ENCODE assay signal across 1 cellular context in the genomic region with DNA sequence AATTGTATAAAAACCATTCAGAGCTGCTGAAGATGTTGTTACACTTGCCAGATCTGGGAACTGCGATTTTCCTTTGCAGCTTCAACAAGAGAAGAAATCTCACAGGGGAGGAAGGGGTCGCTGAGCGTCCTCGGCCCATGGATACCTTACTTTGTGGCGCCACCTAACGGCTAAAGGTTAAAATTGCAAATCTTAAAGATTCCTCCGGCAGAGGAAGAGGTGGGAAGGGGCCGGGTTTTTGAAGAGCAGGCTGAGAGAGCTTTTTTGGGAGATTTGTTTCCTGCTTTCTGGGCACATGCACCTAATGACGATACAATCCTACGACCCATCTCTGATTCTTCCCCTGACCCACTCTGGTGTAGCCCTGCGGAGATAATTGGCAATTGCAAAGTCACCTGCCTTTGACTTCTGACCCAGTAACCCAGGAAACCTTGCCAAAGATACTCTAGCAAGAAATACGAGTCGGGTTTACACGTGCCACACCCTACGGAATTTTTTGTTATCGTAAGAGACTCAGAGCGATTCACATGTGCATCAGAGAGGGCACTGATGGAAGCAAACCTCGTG.
TF ChIP-seq lines count a peak whose summit lies in the region.

No MANE protein-coding gene starts in this region.

TF ChIP-seq in WTC11, 78 proteins besides CTCF, POLR2A, EP300 and RAD21 (continued from another document):
- TF ChIP-seq, protein P1, sequence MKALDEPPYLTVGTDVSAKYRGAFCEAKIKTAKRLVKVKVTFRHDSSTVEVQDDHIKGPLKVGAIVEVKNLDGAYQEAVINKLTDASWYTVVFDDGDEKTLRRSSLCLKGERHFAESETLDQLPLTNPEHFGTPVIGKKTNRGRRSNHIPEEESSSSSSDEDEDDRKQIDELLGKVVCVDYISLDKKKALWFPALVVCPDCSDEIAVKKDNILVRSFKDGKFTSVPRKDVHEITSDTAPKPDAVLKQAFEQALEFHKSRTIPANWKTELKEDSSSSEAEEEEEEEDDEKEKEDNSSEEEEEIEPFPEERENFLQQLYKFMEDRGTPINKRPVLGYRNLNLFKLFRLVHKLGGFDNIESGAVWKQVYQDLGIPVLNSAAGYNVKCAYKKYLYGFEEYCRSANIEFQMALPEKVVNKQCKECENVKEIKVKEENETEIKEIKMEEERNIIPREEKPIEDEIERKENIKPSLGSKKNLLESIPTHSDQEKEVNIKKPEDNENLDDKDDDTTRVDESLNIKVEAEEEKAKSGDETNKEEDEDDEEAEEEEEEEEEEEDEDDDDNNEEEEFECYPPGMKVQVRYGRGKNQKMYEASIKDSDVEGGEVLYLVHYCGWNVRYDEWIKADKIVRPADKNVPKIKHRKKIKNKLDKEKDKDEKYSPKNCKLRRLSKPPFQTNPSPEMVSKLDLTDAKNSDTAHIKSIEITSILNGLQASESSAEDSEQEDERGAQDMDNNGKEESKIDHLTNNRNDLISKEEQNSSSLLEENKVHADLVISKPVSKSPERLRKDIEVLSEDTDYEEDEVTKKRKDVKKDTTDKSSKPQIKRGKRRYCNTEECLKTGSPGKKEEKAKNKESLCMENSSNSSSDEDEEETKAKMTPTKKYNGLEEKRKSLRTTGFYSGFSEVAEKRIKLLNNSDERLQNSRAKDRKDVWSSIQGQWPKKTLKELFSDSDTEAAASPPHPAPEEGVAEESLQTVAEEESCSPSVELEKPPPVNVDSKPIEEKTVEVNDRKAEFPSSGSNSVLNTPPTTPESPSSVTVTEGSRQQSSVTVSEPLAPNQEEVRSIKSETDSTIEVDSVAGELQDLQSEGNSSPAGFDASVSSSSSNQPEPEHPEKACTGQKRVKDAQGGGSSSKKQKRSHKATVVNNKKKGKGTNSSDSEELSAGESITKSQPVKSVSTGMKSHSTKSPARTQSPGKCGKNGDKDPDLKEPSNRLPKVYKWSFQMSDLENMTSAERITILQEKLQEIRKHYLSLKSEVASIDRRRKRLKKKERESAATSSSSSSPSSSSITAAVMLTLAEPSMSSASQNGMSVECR (CRISPR knock-in tag; IDR thresholded peaks at IDR 0.05; ENCODE audit: borderline replicate concordance) = no peak
- TF ChIP-seq CDX4 (CRISPR knock-in tag; IDR thresholded peaks at IDR 0.05; ENCODE audit: borderline replicate concordance) = no peak
- TF ChIP-seq, protein P2, sequence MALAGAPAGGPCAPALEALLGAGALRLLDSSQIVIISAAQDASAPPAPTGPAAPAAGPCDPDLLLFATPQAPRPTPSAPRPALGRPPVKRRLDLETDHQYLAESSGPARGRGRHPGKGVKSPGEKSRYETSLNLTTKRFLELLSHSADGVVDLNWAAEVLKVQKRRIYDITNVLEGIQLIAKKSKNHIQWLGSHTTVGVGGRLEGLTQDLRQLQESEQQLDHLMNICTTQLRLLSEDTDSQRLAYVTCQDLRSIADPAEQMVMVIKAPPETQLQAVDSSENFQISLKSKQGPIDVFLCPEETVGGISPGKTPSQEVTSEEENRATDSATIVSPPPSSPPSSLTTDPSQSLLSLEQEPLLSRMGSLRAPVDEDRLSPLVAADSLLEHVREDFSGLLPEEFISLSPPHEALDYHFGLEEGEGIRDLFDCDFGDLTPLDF (CRISPR knock-in tag; IDR thresholded peaks at IDR 0.05) = no peak
- TF ChIP-seq ZBTB21 (CRISPR knock-in tag; IDR thresholded peaks at IDR 0.05; ENCODE audit: borderline replicate concordance) = no peak
- TF ChIP-seq HMGA2 (CRISPR knock-in tag; IDR thresholded peaks at IDR 0.05) = no peak
- TF ChIP-seq E2F4 (CRISPR knock-in tag; IDR thresholded peaks at IDR 0.05; ENCODE audit: borderline replicate concordance, low read depth) = no peak
- TF ChIP-seq, protein P3, sequence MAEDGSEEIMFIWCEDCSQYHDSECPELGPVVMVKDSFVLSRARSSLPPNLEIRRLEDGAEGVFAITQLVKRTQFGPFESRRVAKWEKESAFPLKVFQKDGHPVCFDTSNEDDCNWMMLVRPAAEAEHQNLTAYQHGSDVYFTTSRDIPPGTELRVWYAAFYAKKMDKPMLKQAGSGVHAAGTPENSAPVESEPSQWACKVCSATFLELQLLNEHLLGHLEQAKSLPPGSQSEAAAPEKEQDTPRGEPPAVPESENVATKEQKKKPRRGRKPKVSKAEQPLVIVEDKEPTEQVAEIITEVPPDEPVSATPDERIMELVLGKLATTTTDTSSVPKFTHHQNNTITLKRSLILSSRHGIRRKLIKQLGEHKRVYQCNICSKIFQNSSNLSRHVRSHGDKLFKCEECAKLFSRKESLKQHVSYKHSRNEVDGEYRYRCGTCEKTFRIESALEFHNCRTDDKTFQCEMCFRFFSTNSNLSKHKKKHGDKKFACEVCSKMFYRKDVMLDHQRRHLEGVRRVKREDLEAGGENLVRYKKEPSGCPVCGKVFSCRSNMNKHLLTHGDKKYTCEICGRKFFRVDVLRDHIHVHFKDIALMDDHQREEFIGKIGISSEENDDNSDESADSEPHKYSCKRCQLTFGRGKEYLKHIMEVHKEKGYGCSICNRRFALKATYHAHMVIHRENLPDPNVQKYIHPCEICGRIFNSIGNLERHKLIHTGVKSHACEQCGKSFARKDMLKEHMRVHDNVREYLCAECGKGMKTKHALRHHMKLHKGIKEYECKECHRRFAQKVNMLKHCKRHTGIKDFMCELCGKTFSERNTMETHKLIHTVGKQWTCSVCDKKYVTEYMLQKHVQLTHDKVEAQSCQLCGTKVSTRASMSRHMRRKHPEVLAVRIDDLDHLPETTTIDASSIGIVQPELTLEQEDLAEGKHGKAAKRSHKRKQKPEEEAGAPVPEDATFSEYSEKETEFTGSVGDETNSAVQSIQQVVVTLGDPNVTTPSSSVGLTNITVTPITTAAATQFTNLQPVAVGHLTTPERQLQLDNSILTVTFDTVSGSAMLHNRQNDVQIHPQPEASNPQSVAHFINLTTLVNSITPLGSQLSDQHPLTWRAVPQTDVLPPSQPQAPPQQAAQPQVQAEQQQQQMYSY (CRISPR knock-in tag; IDR thresholded peaks at IDR 0.05) = no peak
